Comparison of ENCODE assay signal across 1 cellular context in genomic region chr9:137618105-137619067, GRCh38.
TF ChIP-seq lines count a peak whose summit lies in the region.

TSS of gene EHMT1 (plus strand) at chr9:137619005. CDS start at chr9:137619029, 24 bp downstream.

TF ChIP-seq in HepG2, 621 proteins besides CTCF, POLR2A, EP300 and RAD21 (continued from another document and continues in another):
- TF ChIP-seq, protein P1, sequence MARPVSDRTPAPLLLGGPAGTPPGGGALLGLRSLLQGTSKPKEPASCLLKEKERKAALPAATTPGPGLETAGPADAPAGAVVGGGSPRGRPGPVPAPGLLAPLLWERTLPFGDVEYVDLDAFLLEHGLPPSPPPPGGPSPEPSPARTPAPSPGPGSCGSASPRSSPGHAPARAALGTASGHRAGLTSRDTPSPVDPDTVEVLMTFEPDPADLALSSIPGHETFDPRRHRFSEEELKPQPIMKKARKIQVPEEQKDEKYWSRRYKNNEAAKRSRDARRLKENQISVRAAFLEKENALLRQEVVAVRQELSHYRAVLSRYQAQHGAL (CRISPR knock-in tag; IDR thresholded peaks at IDR 0.05; ENCODE audit: not compliant biosample characterization): peak; percentile 77
- TF ChIP-seq ZNF710 (CRISPR knock-in tag; IDR thresholded peaks at IDR 0.05; ENCODE audit: borderline replicate concordance) (no peak), ZNF484 (CRISPR knock-in tag; IDR thresholded peaks at IDR 0.05; ENCODE audit: borderline replicate concordance, low read depth) (no peak), RFXAP (CRISPR knock-in tag; IDR thresholded peaks at IDR 0.05; ENCODE audit: borderline replicate concordance) (no peak), ZFY (CRISPR knock-in tag; IDR thresholded peaks at IDR 0.05) (peak; percentile 96), THRA (CRISPR knock-in tag; IDR thresholded peaks at IDR 0.05; ENCODE audit: borderline replicate concordance) (no peak), ZFP82 (CRISPR knock-in tag; IDR thresholded peaks at IDR 0.05; ENCODE audit: borderline replicate concordance) (no peak; the same call in 1 of the 2 replicates), HMG20B (CRISPR knock-in tag; conservative IDR thresholded peaks at IDR 0.05) (no peak; the same call in 1 of the 2 replicates), ZSCAN5A (CRISPR knock-in tag; IDR thresholded peaks at IDR 0.05; ENCODE audit: borderline replicate concordance) (no peak), ZBTB38 (CRISPR knock-in tag; IDR thresholded peaks at IDR 0.05) (peak; percentile 16; the same call in 1 of the 2 replicates), ZNF850 (CRISPR knock-in tag; conservative IDR thresholded peaks at IDR 0.05) (0 out of 2 replicates have a peak, but pooled peaks have one; percentile 23), ZKSCAN1 (IDR thresholded peaks at IDR 0.05; ENCODE audit: low read length) (no peak), SALL1 (CRISPR knock-in tag; IDR thresholded peaks at IDR 0.05) (0 out of 2 replicates have a peak, but pooled peaks have one; percentile 53), PRDM4 (CRISPR knock-in tag; IDR thresholded peaks at IDR 0.05; ENCODE audit: borderline replicate concordance) (no peak), ZNF17 (CRISPR knock-in tag; IDR thresholded peaks at IDR 0.05) (no peak), IRX3 (CRISPR knock-in tag; IDR thresholded peaks at IDR 0.05; ENCODE audit: borderline replicate concordance, low read depth) (0 out of 2 replicates have a peak, but pooled peaks have one; percentile 51), NR3C1 (CRISPR knock-in tag; IDR thresholded peaks at IDR 0.05) (no peak), ASH2L (IDR thresholded peaks at IDR 0.05; ENCODE audit: insufficient read length, low read depth, low read length) (peak; percentile 82), DR1 (CRISPR knock-in tag; IDR thresholded peaks at IDR 0.05) (0 out of 2 replicates have a peak, but pooled peaks have one; percentile 19), GZF1 (CRISPR knock-in tag; IDR thresholded peaks at IDR 0.05) (no peak), STAG1 (CRISPR knock-in tag; IDR thresholded peaks at IDR 0.05) (no peak), TAF1 (CRISPR knock-in tag; IDR thresholded peaks at IDR 0.05) (peak; percentile 61), NFKB2 (CRISPR knock-in tag; IDR thresholded peaks at IDR 0.05; ENCODE audit: borderline replicate concordance) (peak; percentile 30; the same call in 1 of the 2 replicates), ISL2 (CRISPR knock-in tag; IDR thresholded peaks at IDR 0.05) (peak; percentile 57; the same call in 1 of the 2 replicates), NFATC3 (CRISPR knock-in tag; IDR thresholded peaks at IDR 0.05) (no peak), ZNF317 (CRISPR knock-in tag; IDR thresholded peaks at IDR 0.05) (no peak), TCF7 (IDR thresholded peaks at IDR 0.05; ENCODE audit: low read depth) (peak; percentile 29; the same call in 1 of the 2 replicates), GABPB1 (CRISPR knock-in tag; IDR thresholded peaks at IDR 0.05) (peak; percentile 95), ZNF10 (CRISPR knock-in tag; IDR thresholded peaks at IDR 0.05; ENCODE audit: borderline replicate concordance, low read depth) (no peak), ZNF296 (CRISPR knock-in tag; conservative IDR thresholded peaks at IDR 0.05) (no peak), ZNF460 (CRISPR knock-in tag; IDR thresholded peaks at IDR 0.05; ENCODE audit: borderline replicate concordance) (no peak), ZNF790 (CRISPR knock-in tag; IDR thresholded peaks at IDR 0.05; ENCODE audit: borderline replicate concordance) (no peak), CREM (IDR thresholded peaks at IDR 0.05) (no peak), CREM (CRISPR knock-in tag; IDR thresholded peaks at IDR 0.05) (no peak), ZNF367 (CRISPR knock-in tag; IDR thresholded peaks at IDR 0.05; ENCODE audit: borderline replicate concordance) (no peak), JARID2 (CRISPR knock-in tag; IDR thresholded peaks at IDR 0.05; ENCODE audit: insufficient replicate concordance) (no peak), RBM22 (optimal IDR thresholded peaks at IDR 0.05; ENCODE audit: low read length) (peak; percentile 89), ZNF574 (CRISPR knock-in tag; IDR thresholded peaks at IDR 0.05) (peak; percentile 72), ZNF644 (CRISPR knock-in tag; IDR thresholded peaks at IDR 0.05; ENCODE audit: low read depth) (no peak), YY1 (IDR thresholded peaks at IDR 0.05; ENCODE audit: insufficient read depth, insufficient replicate concordance, low read depth, low read length) (peak; percentile 84), E2F2 (CRISPR knock-in tag; IDR thresholded peaks at IDR 0.05; ENCODE audit: borderline replicate concordance) (no peak), ZFYVE20 (CRISPR knock-in tag; IDR thresholded peaks at IDR 0.05; ENCODE audit: borderline replicate concordance, low read depth) (no peak), NCOR1 (IDR thresholded peaks at IDR 0.05; ENCODE audit: borderline replicate concordance, low read length) (no peak; the same call in 1 of the 2 replicates), MED8 (CRISPR knock-in tag; IDR thresholded peaks at IDR 0.05; ENCODE audit: insufficient replicate concordance) (no peak), SMAD9 (CRISPR knock-in tag; IDR thresholded peaks at IDR 0.05) (no peak), FOSL1 (CRISPR knock-in tag; IDR thresholded peaks at IDR 0.05; ENCODE audit: borderline replicate concordance) (no peak), NRL (CRISPR knock-in tag; IDR thresholded peaks at IDR 0.05; ENCODE audit: borderline replicate concordance) (no peak; the same call in 1 of the 2 replicates)
- TF ChIP-seq, protein P2, sequence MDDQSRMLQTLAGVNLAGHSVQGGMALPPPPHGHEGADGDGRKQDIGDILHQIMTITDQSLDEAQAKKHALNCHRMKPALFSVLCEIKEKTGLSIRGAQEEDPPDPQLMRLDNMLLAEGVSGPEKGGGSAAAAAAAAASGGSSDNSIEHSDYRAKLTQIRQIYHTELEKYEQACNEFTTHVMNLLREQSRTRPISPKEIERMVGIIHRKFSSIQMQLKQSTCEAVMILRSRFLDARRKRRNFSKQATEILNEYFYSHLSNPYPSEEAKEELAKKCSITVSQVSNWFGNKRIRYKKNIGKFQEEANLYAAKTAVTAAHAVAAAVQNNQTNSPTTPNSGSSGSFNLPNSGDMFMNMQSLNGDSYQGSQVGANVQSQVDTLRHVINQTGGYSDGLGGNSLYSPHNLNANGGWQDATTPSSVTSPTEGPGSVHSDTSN (CRISPR knock-in tag; IDR thresholded peaks at IDR 0.05; ENCODE audit: borderline replicate concordance): no peak
- TF ChIP-seq, protein P3, sequence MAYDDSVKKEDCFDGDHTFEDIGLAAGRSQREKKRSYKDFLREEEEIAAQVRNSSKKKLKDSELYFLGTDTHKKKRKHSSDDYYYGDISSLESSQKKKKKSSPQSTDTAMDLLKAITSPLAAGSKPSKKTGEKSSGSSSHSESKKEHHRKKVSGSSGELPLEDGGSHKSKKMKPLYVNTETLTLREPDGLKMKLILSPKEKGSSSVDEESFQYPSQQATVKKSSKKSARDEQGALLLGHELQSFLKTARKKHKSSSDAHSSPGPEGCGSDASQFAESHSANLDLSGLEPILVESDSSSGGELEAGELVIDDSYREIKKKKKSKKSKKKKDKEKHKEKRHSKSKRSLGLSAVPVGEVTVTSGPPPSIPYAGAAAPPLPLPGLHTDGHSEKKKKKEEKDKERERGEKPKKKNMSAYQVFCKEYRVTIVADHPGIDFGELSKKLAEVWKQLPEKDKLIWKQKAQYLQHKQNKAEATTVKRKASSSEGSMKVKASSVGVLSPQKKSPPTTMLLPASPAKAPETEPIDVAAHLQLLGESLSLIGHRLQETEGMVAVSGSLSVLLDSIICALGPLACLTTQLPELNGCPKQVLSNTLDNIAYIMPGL (CRISPR knock-in tag; IDR thresholded peaks at IDR 0.05; ENCODE audit: borderline replicate concordance in 1 of 2, low read depth in 1 of 2): peak; percentile 43 to 52; a peak in 2 of 4 replicates
- TF ChIP-seq, protein P4, sequence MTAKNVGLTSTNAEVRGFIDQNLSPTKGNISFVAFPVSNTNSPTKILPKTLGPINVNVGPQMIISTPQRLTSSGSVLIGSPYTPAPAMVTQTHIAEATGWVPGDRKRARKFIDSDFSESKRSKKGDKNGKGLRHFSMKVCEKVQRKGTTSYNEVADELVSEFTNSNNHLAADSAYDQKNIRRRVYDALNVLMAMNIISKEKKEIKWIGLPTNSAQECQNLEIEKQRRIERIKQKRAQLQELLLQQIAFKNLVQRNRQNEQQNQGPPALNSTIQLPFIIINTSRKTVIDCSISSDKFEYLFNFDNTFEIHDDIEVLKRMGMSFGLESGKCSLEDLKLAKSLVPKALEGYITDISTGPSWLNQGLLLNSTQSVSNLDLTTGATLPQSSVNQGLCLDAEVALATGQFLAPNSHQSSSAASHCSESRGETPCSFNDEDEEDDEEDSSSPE (CRISPR knock-in tag; IDR thresholded peaks at IDR 0.05): peak; percentile 27; the same call in 1 of the 2 replicates
